Comparison of ENCODE assay signal across 8 cellular contexts in genomic region chr20:35269055-35269781, GRCh38. TPM values are rescaled to one million over a fixed set of nuclear protein-coding genes. Genes with fewer than 3 reads are reported as not detected.
DNase-seq lines count a peak whose midpoint lies in the region; ATAC-seq and TF ChIP-seq lines count a peak whose summit lies in the region.

No MANE protein-coding gene starts in this region.

- intact Hi-C loops in mammary epithelial cell (cut with micrococcal nuclease), result loop anchor here (2.0 kb wide), 3 partner anchors 60 to 434 kb away; no protein-coding TSS in a partner anchor

- no peaks in the 10 kb centered on the region for H3K9me3 ChIP-seq in mammary epithelial cell (replicated peaks; ENCODE audit: insufficient read depth, low read length)

- no peaks in the 10 kb centered on the region for H3K36me3 ChIP-seq in mammary epithelial cell (ENCODE audit: insufficient read depth, low read length)

- ATAC-seq in HG02885 (IDR thresholded peaks at IDR 0.05; ENCODE audit: poor library complexity, unreplicated experiment), result no peak

- H3K27ac ChIP-seq in mammary epithelial cell (ENCODE audit: insufficient read depth, low read depth, low read length), result no peak overlapping the region

- H4K20me1 ChIP-seq in mammary epithelial cell (ENCODE audit: insufficient read depth, low read length), result no peaks in the 10 kb centered on the region

- peaks cover 3% of the 10 kb centered on the region for H3K4me1 ChIP-seq in mammary epithelial cell (ENCODE audit: insufficient read depth, low read length)

- H3K4me2 ChIP-seq in mammary epithelial cell (ENCODE audit: insufficient read depth, low read depth, low read length), result no peak overlapping the region

- TF ChIP-seq CTCF in LNCAP (IDR thresholded peaks at IDR 0.05), result peak; percentile 89
- TF ChIP-seq CTCF in mammary epithelial cell (conservative IDR thresholded peaks at IDR 0.05 in 1 of 2, IDR thresholded peaks at IDR 0.05 in 1 of 2; ENCODE audit: extremely low read depth in 1 of 2, insufficient read depth in 1 of 2, low read depth in 1 of 2, low read length in 2 of 2), result peak; percentile 77 to 89

- CTCF ChIA-PET in mammary epithelial cell (lab: Charles Lee; ENCODE audit: low non-redundant PET), result interaction anchor here (0.6 to 0.9 kb wide), 3 partner anchors 124 to 170 kb away, joined by 3 to 11 read pairs (median 4); no protein-coding TSS in a partner anchor

- peak; percentile 13 for DNase-seq in DMS153 (lab: John Stamatoyannopoulos, UW)
- DNase-seq in DMS153 treated with DMSO at 0.1 percent for 48 hours (lab: John Stamatoyannopoulos, UW; ENCODE audit: unreplicated experiment), result no peak
- peak in 3 of 5 experiments; percentile 18 to 45 (median 33) for DNase-seq in T-helper 2 cell
- peak; percentile 50 for DNase-seq in mammary epithelial cell
- peak; percentile 61 for DNase-seq in iris pigment epithelial cell (ENCODE audit: low read depth)
- DNase-seq in stimulated activated CD4-positive, alpha-beta T cell treated with anti-CD3 and anti-CD28 coated beads, Interleukin-2, amount 100 ng/mL, for 24 hours, result peak; percentile 55 to 68

- in situ Hi-C loops in mammary epithelial cell (cut with MboI; ENCODE audit: low sequenced_read_pairs in 2 of 2), result loop anchor here in 1 of 2 donors (5.0 to 25.0 kb wide), 2 partner anchors 122 to 432 kb away; partner anchors contain the start of genes EDEM2 and NCOA6

- H3K4me3 ChIP-seq in mammary epithelial cell (replicated peaks in 1 of 3; ENCODE audit: insufficient read depth in 1 of 3, low read depth in 2 of 3, low read length in 3 of 3), result no peak overlapping the region

- no peak overlapping the region for H2AFZ ChIP-seq in mammary epithelial cell (ENCODE audit: low read depth, low read length)

- H3K27me3 ChIP-seq in mammary epithelial cell (ENCODE audit: insufficient read depth, low read length), result no peaks in the 10 kb centered on the region

- no TSS peak for BruUV-seq in mammary epithelial cell (replicated peaks; lab: Mats Ljungman, UMichigan)

- 33% methylated on average over 11 of the region's 14 CpGs for WGBS in mammary epithelial cell (ENCODE audit: low coverage, missing lambda C conversion rate)

- dilution Hi-C loops in mammary epithelial cell (cut with HindIII; ENCODE audit: low sequenced_read_pairs), result no loop called here

- H3K79me2 ChIP-seq in mammary epithelial cell (ENCODE audit: insufficient read depth, low read length), result no peaks in the 10 kb centered on the region

- no peak overlapping the region for H3K9ac ChIP-seq in mammary epithelial cell (ENCODE audit: insufficient read depth, low read length)

RNA-seq across cellular contexts. Expression of gene MMP24OS, which starts 8.7 kb away (rescaled TPM):
- 10 to 100 TPM; 30.8 to 94.6 TPM for total RNA-seq in mammary epithelial cell
- 34.1 TPM for polyA plus RNA-seq in mammary epithelial cell
- 105 TPM for polyA minus RNA-seq in mammary epithelial cell

RNA-seq across cellular contexts. Expression of gene EIF6, which starts 15.4 kb away (rescaled TPM):
- 100 to 1,000 TPM; 203 to 285 TPM for total RNA-seq in mammary epithelial cell
- 427 TPM for polyA plus RNA-seq in mammary epithelial cell
- polyA minus RNA-seq in mammary epithelial cell, result 408 TPM

RNA-seq across cellular contexts. Expression of gene FAM83C, which starts 23.0 kb away (rescaled TPM):
- total RNA-seq in mammary epithelial cell, result not detected
- not detected for polyA plus RNA-seq in mammary epithelial cell
- polyA minus RNA-seq in mammary epithelial cell, result not detected

RNA-seq across cellular contexts. Expression of gene MMP24, which starts 42.7 kb away (rescaled TPM):
- 1 to 10 TPM in 1 of 2 donors, under 1 TPM in 1; 0.12 to 6.8 TPM for total RNA-seq in mammary epithelial cell
- polyA plus RNA-seq in mammary epithelial cell, result 0.11 TPM
- polyA minus RNA-seq in mammary epithelial cell, result not detected
